26 cellular contexts compared by ENCODE assay signal in genomic region chr20:63532449-63532971, GRCh38. TPM values are rescaled to one million over a fixed set of nuclear protein-coding genes. Genes with fewer than 3 reads are reported as not detected.
A peak's percentile ranks its signal among the peaks of the same experiment; 100 is the strongest.
DNase-seq lines count a peak whose midpoint lies in the region; ATAC-seq, FAIRE-seq and TF ChIP-seq lines count a peak whose summit lies in the region.
"Had no signal": no experiment of that assay in that cellular context is flagged by ENCODE, and none has a peak within 500 bp of the region (broad histone marks: within the 10 kb centered on the region; RNA-seq: fewer than 3 reads in every experiment).

No MANE protein-coding gene starts in this region.

- in situ Hi-C loops in HepG2 (cut with HindIII; ENCODE audit: extremely low pct_ligation_motif_present, low pct_unique_long_range_greater_than_20kb), result no loop called here

- peaks cover 4% of the 10 kb centered on the region; the same call in 1 of the 2 replicates for H4K20me1 ChIP-seq in HepG2 (ENCODE audit: insufficient read depth, low read length)

- no peak for TF ChIP-seq POLR2A in HepG2 (IDR thresholded peaks at IDR 0.05; ENCODE audit: insufficient read depth in 1 of 2, low read depth in 2 of 2, low read length in 2 of 2)

- H3K27ac Mint-ChIP-seq in natural killer cell treated with Interleukin-12 subunit alpha and Interleukin-12 subunit beta and Interleukin-15 and Interleukin-18, amount 100 ng/mL, for 72 hours, result no peak overlapping the region
- H3K27ac Mint-ChIP-seq in natural killer cell (no peak overlapping the region), activated B cell treated with CpG ODN at 0.5 μM for 24 hours (no peak overlapping the region)
- H3K27ac Mint-ChIP-seq: activated CD4-positive, alpha-beta T cell treated with anti-CD3 and anti-CD28 coated beads, Interleukin-2, amount 10 ng/mL, durations not matched to agents 24 days and 14 days; activated T-helper 17 cell treated with anti-CD3 and anti-CD28 coated beads, Interleukin-2, amount 50 U/mL, for 72 hours; HFFc6 had no signal

- CTCF ChIA-PET in activated B cell treated with CpG ODN at 0.5 μM for 24 hours (lab: Charles Lee), result no interaction called here
- CTCF ChIA-PET in HepG2 (lab: Yijun Ruan, JAX; ENCODE audit: low intra/inter-chr PET ratio, low total read pairs), result no interaction called here

- H3K9me3 ChIP-seq in HepG2 (ENCODE audit: low read length), result no peaks in the 10 kb centered on the region
- H3K9me3 ChIP-seq: prostate gland, testis had no signal

- H3K4me2 ChIP-seq in HepG2 (ENCODE audit: low read depth, low read length), result no peak overlapping the region

- H2AFZ ChIP-seq in HepG2 (ENCODE audit: low read length), result no peak overlapping the region

- ATAC-seq in natural killer cell treated with Interleukin-12 subunit alpha and Interleukin-12 subunit beta and Interleukin-15 and Interleukin-18, amount 100 ng/mL, for 72 hours, result no peak
- no peak for ATAC-seq in natural killer cell
- no peak for ATAC-seq in activated B cell treated with CpG ODN at 0.5 μM for 24 hours (ENCODE audit: low read depth)
- no peak for ATAC-seq in HepG2
- no peak for ATAC-seq in GM21423 (IDR thresholded peaks at IDR 0.05; ENCODE audit: unreplicated experiment)
- ATAC-seq: activated T-helper 17 cell treated with anti-CD3 and anti-CD28 coated beads, Interleukin-2, amount 50 U/mL, for 72 hours; GM12878 had no signal

- H3K36me3 Mint-ChIP-seq in natural killer cell treated with Interleukin-12 subunit alpha and Interleukin-12 subunit beta and Interleukin-15 and Interleukin-18, amount 100 ng/mL, for 72 hours, result no peaks in the 10 kb centered on the region
- H3K36me3 Mint-ChIP-seq in natural killer cell (no peaks in the 10 kb centered on the region), activated B cell treated with CpG ODN at 0.5 μM for 24 hours (ENCODE audit: low read depth) (no peaks in the 10 kb centered on the region)
- H3K36me3 Mint-ChIP-seq: CD4-positive, alpha-beta memory T cell had no signal

- H3K4me3 ChIP-seq in HepG2 (replicated peaks in 1 of 3; ENCODE audit: insufficient read depth in 1 of 3, low read depth in 2 of 3, low read length in 3 of 3), result no peak overlapping the region
- H3K4me3 ChIP-seq: GM12878, prostate gland, testis had no signal

- H3K4me1 ChIP-seq in HepG2 (ENCODE audit: insufficient read depth, low read length), result peaks cover 33% of the 10 kb centered on the region

- TF ChIP-seq RAD21 in HepG2 (CRISPR knock-in tag; IDR thresholded peaks at IDR 0.05), result no peak

- TF ChIP-seq CTCF in natural killer cell (IDR thresholded peaks at IDR 0.05) (no peak), activated B cell treated with CpG ODN at 0.5 μM for 24 hours (IDR thresholded peaks at IDR 0.05) (no peak), HepG2 (CRISPR knock-in tag; IDR thresholded peaks at IDR 0.05) (no peak)

- H3K9ac ChIP-seq in HepG2 (ENCODE audit: insufficient read depth, low read depth, low read length), result no peak overlapping the region

- WGBS in HepG2 (ENCODE audit: low lambda C conversion rate), result 52% methylated on average over 24 of the region's 24 CpGs

- peaks cover 38 to 66% of the 10 kb centered on the region in 2 experiments for H3K27me3 ChIP-seq in HepG2 (ENCODE audit: control insufficient read depth in 1 of 2, insufficient read depth in 2 of 2, low read length in 2 of 2)
- H3K27me3 ChIP-seq: brain microvascular endothelial cell, testis had no signal

- peaks cover 0 to 10% of the 10 kb centered on the region in 2 donors for H3K4me1 Mint-ChIP-seq in natural killer cell treated with Interleukin-12 subunit alpha and Interleukin-12 subunit beta and Interleukin-15 and Interleukin-18, amount 100 ng/mL, for 72 hours (ENCODE audit: low read depth in 2 of 2)
- H3K4me1 Mint-ChIP-seq in natural killer cell (peaks cover 0 to 13% of the 10 kb centered on the region in 2 donors), activated B cell treated with CpG ODN at 0.5 μM for 24 hours (peaks cover 9% of the 10 kb centered on the region)
- H3K4me1 Mint-ChIP-seq: nephron had no signal

- peak; percentile 51 for DNase-seq in natural killer cell treated with Interleukin-12 subunit alpha and Interleukin-12 subunit beta and Interleukin-15 and Interleukin-18, amount 100 ng/mL, for 72 hours (ENCODE audit: low spot score)
- DNase-seq in natural killer cell, result no peak
- peak; percentile 12 for DNase-seq in activated B cell treated with CpG ODN at 0.5 μM for 24 hours
- no peak for DNase-seq in HepG2 (ENCODE audit: low spot score)
- DNase-seq in cerebellum (ENCODE audit: low spot score), result no peak
- no peak for DNase-seq in activated CD8-positive, alpha-beta memory T cell treated with anti-CD3 and anti-CD28 coated beads, Interleukin-2, amount 50 U/mL, for 48 hours
- no peak for DNase-seq in HuH-7.5 (ENCODE audit: low spot score)
- DNase-seq: activated CD4-positive, alpha-beta T cell treated with anti-CD3 and anti-CD28 coated beads, Interleukin-2, amount 10 ng/mL, durations not matched to agents 24 days and 14 days; brain microvascular endothelial cell; cortex of kidney; HFFc6; Karpas-422; MV-4-11; NCI-H1694; NCI-H526 treated with DMSO at 0.1 percent for 48 hours; small intestine; stimulated activated naive CD4-positive, alpha-beta T cell; testis had no signal

- BruUV-seq in HepG2 (replicated peaks; lab: Mats Ljungman, UMichigan), result no TSS peak

- TF ChIP-seq EP300 in HepG2 (IDR thresholded peaks at IDR 0.05; ENCODE audit: low read depth in 2 of 2, low read length in 2 of 2) (no peak), HepG2 (CRISPR knock-in tag; IDR thresholded peaks at IDR 0.05; ENCODE audit: borderline replicate concordance) (no peak)

- FAIRE-seq in HepG2 (lab: Jason Lieb, UNC), result no peak
- FAIRE-seq: endometrium, small intestine had no signal

- no peak overlapping the region for H3K27ac ChIP-seq in HepG2 (ENCODE audit: extremely low read length, insufficient read depth, low read length)
- H3K27ac ChIP-seq: brain microvascular endothelial cell, prostate gland, testis had no signal

- POLR2A ChIA-PET in activated B cell treated with CpG ODN at 0.5 μM for 24 hours (lab: Charles Lee), result interaction anchor here (0.9 to 10.6 kb wide), 2 partner anchors 10 to 103 kb away, joined by 3 to 179 read pairs; partner anchors contain the start of gene PPDPF
- POLR2A ChIA-PET in HepG2 (lab: Yijun Ruan, JAX), result no interaction called here

- no peaks in the 10 kb centered on the region for H3K79me2 ChIP-seq in HepG2 (ENCODE audit: insufficient read depth, low read length)

- peaks cover 0 to 4% of the 10 kb centered on the region in 2 donors for H3K27me3 Mint-ChIP-seq in natural killer cell treated with Interleukin-12 subunit alpha and Interleukin-12 subunit beta and Interleukin-15 and Interleukin-18, amount 100 ng/mL, for 72 hours
- H3K27me3 Mint-ChIP-seq in natural killer cell (ENCODE audit: low read depth in 2 of 2), result peaks cover 0 to 4% of the 10 kb centered on the region in 2 donors
- no peaks in the 10 kb centered on the region for H3K27me3 Mint-ChIP-seq in activated B cell treated with CpG ODN at 0.5 μM for 24 hours
- H3K27me3 Mint-ChIP-seq: activated CD4-positive, alpha-beta T cell treated with anti-CD3 and anti-CD28 coated beads, Interleukin-2, amount 10 ng/mL, durations not matched to agents 24 days and 14 days had no signal

- no peaks in the 10 kb centered on the region for H3K9me3 Mint-ChIP-seq in natural killer cell treated with Interleukin-12 subunit alpha and Interleukin-12 subunit beta and Interleukin-15 and Interleukin-18, amount 100 ng/mL, for 72 hours
- H3K9me3 Mint-ChIP-seq in natural killer cell, result no peaks in the 10 kb centered on the region
- H3K9me3 Mint-ChIP-seq in activated B cell treated with CpG ODN at 0.5 μM for 24 hours, result no peaks in the 10 kb centered on the region
- H3K9me3 Mint-ChIP-seq: activated CD4-positive, alpha-beta T cell treated with anti-CD3 and anti-CD28 coated beads, Interleukin-2, amount 10 ng/mL, durations not matched to agents 24 days and 14 days; activated T-helper 17 cell treated with anti-CD3 and anti-CD28 coated beads, Interleukin-2, amount 50 U/mL, for 72 hours; CD4-positive, alpha-beta memory T cell; HFFc6; nephron had no signal

- H3K4me3 Mint-ChIP-seq in natural killer cell treated with Interleukin-12 subunit alpha and Interleukin-12 subunit beta and Interleukin-15 and Interleukin-18, amount 100 ng/mL, for 72 hours, result no peak overlapping the region
- H3K4me3 Mint-ChIP-seq in natural killer cell (no peak overlapping the region), activated B cell treated with CpG ODN at 0.5 μM for 24 hours (no peak overlapping the region)
- H3K4me3 Mint-ChIP-seq: activated CD4-positive, alpha-beta T cell treated with anti-CD3 and anti-CD28 coated beads, Interleukin-2, amount 10 ng/mL, durations not matched to agents 24 days and 14 days; activated T-helper 17 cell treated with anti-CD3 and anti-CD28 coated beads, Interleukin-2, amount 50 U/mL, for 72 hours; HFFc6; nephron had no signal

- intact Hi-C loops in natural killer cell (cut with micrococcal nuclease) (no loop called here), activated B cell treated with CpG ODN at 0.5 μM for 24 hours (cut with micrococcal nuclease) (no loop called here), HepG2 (cut with micrococcal nuclease; ENCODE audit: unreplicated experiment) (loop anchor here (10.0 kb wide), 1 partner anchor 122 kb away; the partner anchor contains the start of genes RTEL1 and STMN3)

- no peaks in the 10 kb centered on the region for H3K36me3 ChIP-seq in HepG2 (replicated peaks in 1 of 2; ENCODE audit: control insufficient read depth in 1 of 2, insufficient read depth in 2 of 2, low read length in 2 of 2)
- H3K36me3 ChIP-seq: brain microvascular endothelial cell, prostate gland had no signal

RNA-seq across cellular contexts. Expression of gene PTK6, which starts 4.7 kb away (rescaled TPM):
- total RNA-seq in natural killer cell treated with Interleukin-12 subunit alpha and Interleukin-12 subunit beta and Interleukin-15 and Interleukin-18, amount 100 ng/mL, for 72 hours, result under 1 TPM in 1 of 2 donors, not detected in 1; 0.19 TPM
- total RNA-seq in natural killer cell (under 1 TPM in 2 of 3 donors, not detected in 1; 0.16 to 0.48 TPM), activated B cell treated with CpG ODN at 0.5 μM for 24 hours (0.49 and 0.69 TPM in 2 replicates), HepG2 (2016; rRNA removed; fragmentation: Illumina TruSeq; extraction: Trizol) (not detected in 2 replicates), cerebellum (not detected)
- not detected in 2 replicates for total RNA-seq in HepG2 (2016; cell fraction: cytosol; rRNA removed; fragmentation: Illumina TruSeq; extraction: Trizol; ENCODE audit: low read depth)
- total RNA-seq in HepG2 (2016; cell fraction: insoluble cytoplasmic fraction; rRNA removed; fragmentation: Illumina TruSeq; extraction: Trizol), result not detected in 2 replicates
- total RNA-seq in HepG2 (2016; cell fraction: membrane; rRNA removed; fragmentation: Illumina TruSeq; extraction: Trizol), result not detected in 2 replicates
- total RNA-seq in HepG2 (2016; cell fraction: nucleus; rRNA removed; fragmentation: Illumina TruSeq; extraction: Trizol), result not detected in 2 replicates
- 0.07 and 0.08 TPM in 2 replicates for polyA plus RNA-seq in HepG2 (2011; rRNA removed)
- polyA plus RNA-seq in HepG2 (2011; cell fraction: cytosol; rRNA removed), result 0.05 and 0.08 TPM in 2 replicates
- polyA plus RNA-seq in HepG2 (2011; cell fraction: nucleus; rRNA removed), result 0.27 and 0.42 TPM in 2 replicates
- 0.09 and 0.11 TPM in 2 replicates for polyA plus RNA-seq in HepG2 (2012)
- not detected in 2 replicates for polyA plus RNA-seq in HepG2 (2016; cell fraction: cytosol; fragmentation: Illumina TruSeq; extraction: Trizol; ENCODE audit: low read depth)
- polyA plus RNA-seq in HepG2 (2016; cell fraction: insoluble cytoplasmic fraction; fragmentation: Illumina TruSeq; extraction: Trizol; ENCODE audit: low read depth), result not detected in 2 replicates
- not detected in 2 replicates for polyA plus RNA-seq in HepG2 (2016; cell fraction: membrane; fragmentation: Illumina TruSeq; extraction: Trizol; ENCODE audit: low read depth)
- polyA plus RNA-seq in HepG2 (2016; cell fraction: nucleus; fragmentation: Illumina TruSeq; extraction: Trizol; ENCODE audit: insufficient read depth, low read depth), result not detected in 2 replicates
- 0.18 and 9.4 TPM in 2 replicates for polyA minus RNA-seq in HepG2 (2011; rRNA and poly(A)+ RNA removed; ENCODE audit: low replicate concordance)
- not detected in 2 replicates for polyA minus RNA-seq in HepG2 (2011; cell fraction: cytosol; rRNA and poly(A)+ RNA removed)
- polyA minus RNA-seq in HepG2 (2011; cell fraction: nucleus; rRNA and poly(A)+ RNA removed), result 0.12 and 0.13 TPM in 2 replicates
- total RNA-seq: CD4-positive, alpha-beta memory T cell; glomerular endothelial cell had no signal

RNA-seq across cellular contexts. Expression of gene PPDPF, which starts 11.9 kb away (rescaled TPM):
- 10 to 100 TPM; 66.4 to 96.9 TPM for total RNA-seq in natural killer cell treated with Interleukin-12 subunit alpha and Interleukin-12 subunit beta and Interleukin-15 and Interleukin-18, amount 100 ng/mL, for 72 hours
- total RNA-seq in natural killer cell (100 to 1,000 TPM in 2 of 3 donors, 10 to 100 TPM in 1; 95.5 to 197 (median 159) TPM), activated B cell treated with CpG ODN at 0.5 μM for 24 hours (170 and 172 TPM in 2 replicates), HepG2 (2016; rRNA removed; fragmentation: Illumina TruSeq; extraction: Trizol) (6.0 and 7.0 TPM in 2 replicates), cerebellum (48.6 TPM)
- 21.9 and 23.8 TPM in 2 replicates for total RNA-seq in HepG2 (2016; cell fraction: cytosol; rRNA removed; fragmentation: Illumina TruSeq; extraction: Trizol; ENCODE audit: low read depth)
- 4.3 and 5.4 TPM in 2 replicates for total RNA-seq in HepG2 (2016; cell fraction: insoluble cytoplasmic fraction; rRNA removed; fragmentation: Illumina TruSeq; extraction: Trizol)
- 16.4 and 22.5 TPM in 2 replicates for total RNA-seq in HepG2 (2016; cell fraction: membrane; rRNA removed; fragmentation: Illumina TruSeq; extraction: Trizol)
- 5.4 and 6.2 TPM in 2 replicates for total RNA-seq in HepG2 (2016; cell fraction: nucleus; rRNA removed; fragmentation: Illumina TruSeq; extraction: Trizol)
- polyA plus RNA-seq in HepG2 (2011; rRNA removed), result 1.8 and 2.2 TPM in 2 replicates
- polyA plus RNA-seq in HepG2 (2011; cell fraction: cytosol; rRNA removed), result 2.4 and 6.2 TPM in 2 replicates
- 6.3 and 9.5 TPM in 2 replicates for polyA plus RNA-seq in HepG2 (2011; cell fraction: nucleus; rRNA removed)
- 12.0 and 18.6 TPM in 2 replicates for polyA plus RNA-seq in HepG2 (2012)
- 606 and 718 TPM in 2 replicates for polyA plus RNA-seq in HepG2 (2016; cell fraction: cytosol; fragmentation: Illumina TruSeq; extraction: Trizol; ENCODE audit: low read depth)
- polyA plus RNA-seq in HepG2 (2016; cell fraction: insoluble cytoplasmic fraction; fragmentation: Illumina TruSeq; extraction: Trizol; ENCODE audit: low read depth), result 42.4 and 57.7 TPM in 2 replicates
- polyA plus RNA-seq in HepG2 (2016; cell fraction: membrane; fragmentation: Illumina TruSeq; extraction: Trizol; ENCODE audit: low read depth), result 288 and 295 TPM in 2 replicates
- polyA plus RNA-seq in HepG2 (2016; cell fraction: nucleus; fragmentation: Illumina TruSeq; extraction: Trizol; ENCODE audit: insufficient read depth, low read depth), result 40.1 and 40.2 TPM in 2 replicates
- polyA minus RNA-seq in HepG2 (2011; rRNA and poly(A)+ RNA removed; ENCODE audit: low replicate concordance), result 8.4 and 13.9 TPM in 2 replicates
- 15.8 and 39.4 TPM in 2 replicates for polyA minus RNA-seq in HepG2 (2011; cell fraction: cytosol; rRNA and poly(A)+ RNA removed)
- 4.5 and 4.8 TPM in 2 replicates for polyA minus RNA-seq in HepG2 (2011; cell fraction: nucleus; rRNA and poly(A)+ RNA removed)

RNA-seq across cellular contexts. Expression of gene SRMS, which starts 15.0 kb away (rescaled TPM):
- not detected for total RNA-seq in natural killer cell treated with Interleukin-12 subunit alpha and Interleukin-12 subunit beta and Interleukin-15 and Interleukin-18, amount 100 ng/mL, for 72 hours
- total RNA-seq in natural killer cell (under 1 TPM in 2 of 3 donors, not detected in 1; 0.16 to 0.23 TPM), activated B cell treated with CpG ODN at 0.5 μM for 24 hours (0.16 TPM in 1 of 2 replicates, not detected in the other), HepG2 (2016; rRNA removed; fragmentation: Illumina TruSeq; extraction: Trizol) (not detected in 2 replicates), cerebellum (not detected)
- total RNA-seq in HepG2 (2016; cell fraction: cytosol; rRNA removed; fragmentation: Illumina TruSeq; extraction: Trizol; ENCODE audit: low read depth), result not detected in 2 replicates
- not detected in 2 replicates for total RNA-seq in HepG2 (2016; cell fraction: insoluble cytoplasmic fraction; rRNA removed; fragmentation: Illumina TruSeq; extraction: Trizol)
- total RNA-seq in HepG2 (2016; cell fraction: membrane; rRNA removed; fragmentation: Illumina TruSeq; extraction: Trizol), result not detected in 2 replicates
- not detected in 2 replicates for total RNA-seq in HepG2 (2016; cell fraction: nucleus; rRNA removed; fragmentation: Illumina TruSeq; extraction: Trizol)
- 0.09 TPM in 1 of 2 replicates, not detected in the other for polyA plus RNA-seq in HepG2 (2011; rRNA removed)
- not detected in 2 replicates for polyA plus RNA-seq in HepG2 (2011; cell fraction: cytosol; rRNA removed)
- polyA plus RNA-seq in HepG2 (2011; cell fraction: nucleus; rRNA removed), result 0.10 and 0.37 TPM in 2 replicates
- polyA plus RNA-seq in HepG2 (2012), result 0.17 TPM in 1 of 2 replicates, not detected in the other
- polyA plus RNA-seq in HepG2 (2016; cell fraction: cytosol; fragmentation: Illumina TruSeq; extraction: Trizol; ENCODE audit: low read depth), result not detected in 2 replicates
- polyA plus RNA-seq in HepG2 (2016; cell fraction: insoluble cytoplasmic fraction; fragmentation: Illumina TruSeq; extraction: Trizol; ENCODE audit: low read depth), result not detected in 2 replicates
- polyA plus RNA-seq in HepG2 (2016; cell fraction: membrane; fragmentation: Illumina TruSeq; extraction: Trizol; ENCODE audit: low read depth), result not detected in 2 replicates
- not detected in 2 replicates for polyA plus RNA-seq in HepG2 (2016; cell fraction: nucleus; fragmentation: Illumina TruSeq; extraction: Trizol; ENCODE audit: insufficient read depth, low read depth)
- polyA minus RNA-seq in HepG2 (2011; rRNA and poly(A)+ RNA removed; ENCODE audit: low replicate concordance), result 0.28 TPM in 1 of 2 replicates, not detected in the other
- polyA minus RNA-seq in HepG2 (2011; cell fraction: cytosol; rRNA and poly(A)+ RNA removed), result not detected in 2 replicates
- polyA minus RNA-seq in HepG2 (2011; cell fraction: nucleus; rRNA and poly(A)+ RNA removed), result not detected in 2 replicates
- total RNA-seq: activated CD4-positive, alpha-beta T cell treated with anti-CD3 and anti-CD28 coated beads, Interleukin-2, amount 10 ng/mL, durations not matched to agents 24 days and 14 days; activated T-helper 17 cell treated with anti-CD3 and anti-CD28 coated beads, Interleukin-2, amount 50 U/mL, for 72 hours; CD4-positive, alpha-beta memory T cell; glomerular endothelial cell; GM12878; HFFc6 had no signal
- polyA plus RNA-seq: CD4-positive, alpha-beta memory T cell; GM12878; small intestine had no signal

RNA-seq across cellular contexts. Expression of gene FNDC11, which starts 21.4 kb away (rescaled TPM):
- total RNA-seq in natural killer cell treated with Interleukin-12 subunit alpha and Interleukin-12 subunit beta and Interleukin-15 and Interleukin-18, amount 100 ng/mL, for 72 hours, result under 1 TPM; 0.31 to 0.39 TPM
- total RNA-seq in natural killer cell, result under 1 TPM; 0.19 to 0.75 (median 0.25) TPM
- total RNA-seq in activated B cell treated with CpG ODN at 0.5 μM for 24 hours, result 0.78 and 1.3 TPM in 2 replicates
- total RNA-seq in HepG2 (2016; rRNA removed; fragmentation: Illumina TruSeq; extraction: Trizol), result not detected in 2 replicates
- not detected in 2 replicates for total RNA-seq in HepG2 (2016; cell fraction: cytosol; rRNA removed; fragmentation: Illumina TruSeq; extraction: Trizol; ENCODE audit: low read depth)
- total RNA-seq in HepG2 (2016; cell fraction: insoluble cytoplasmic fraction; rRNA removed; fragmentation: Illumina TruSeq; extraction: Trizol), result not detected in 2 replicates
- not detected in 2 replicates for total RNA-seq in HepG2 (2016; cell fraction: membrane; rRNA removed; fragmentation: Illumina TruSeq; extraction: Trizol)
- total RNA-seq in HepG2 (2016; cell fraction: nucleus; rRNA removed; fragmentation: Illumina TruSeq; extraction: Trizol), result not detected in 2 replicates
- 0.07 and 0.13 TPM in 2 replicates for polyA plus RNA-seq in HepG2 (2011; rRNA removed)
- polyA plus RNA-seq in HepG2 (2011; cell fraction: cytosol; rRNA removed), result 0.19 and 0.23 TPM in 2 replicates
- polyA plus RNA-seq in HepG2 (2011; cell fraction: nucleus; rRNA removed), result 0.45 and 0.48 TPM in 2 replicates
- polyA plus RNA-seq in HepG2 (2012), result 0.05 TPM in 1 of 2 replicates, not detected in the other
- not detected in 2 replicates for polyA plus RNA-seq in HepG2 (2016; cell fraction: cytosol; fragmentation: Illumina TruSeq; extraction: Trizol; ENCODE audit: low read depth)
- not detected in 2 replicates for polyA plus RNA-seq in HepG2 (2016; cell fraction: insoluble cytoplasmic fraction; fragmentation: Illumina TruSeq; extraction: Trizol; ENCODE audit: low read depth)
- polyA plus RNA-seq in HepG2 (2016; cell fraction: membrane; fragmentation: Illumina TruSeq; extraction: Trizol; ENCODE audit: low read depth), result not detected in 2 replicates
- not detected in 2 replicates for polyA plus RNA-seq in HepG2 (2016; cell fraction: nucleus; fragmentation: Illumina TruSeq; extraction: Trizol; ENCODE audit: insufficient read depth, low read depth)
- polyA minus RNA-seq in HepG2 (2011; rRNA and poly(A)+ RNA removed; ENCODE audit: low replicate concordance), result 0.10 and 0.84 TPM in 2 replicates
- not detected in 2 replicates for polyA minus RNA-seq in HepG2 (2011; cell fraction: cytosol; rRNA and poly(A)+ RNA removed)
- polyA minus RNA-seq in HepG2 (2011; cell fraction: nucleus; rRNA and poly(A)+ RNA removed), result not detected in 2 replicates
- 0.73 TPM for total RNA-seq in cerebellum
- total RNA-seq: HFFc6 had no signal

RNA-seq across cellular contexts. Expression of gene EEF1A2, which starts 33.6 kb away (rescaled TPM):
- 1 to 10 TPM; 3.1 to 6.1 TPM for total RNA-seq in natural killer cell treated with Interleukin-12 subunit alpha and Interleukin-12 subunit beta and Interleukin-15 and Interleukin-18, amount 100 ng/mL, for 72 hours
- total RNA-seq in natural killer cell, result under 1 TPM; 0.14 to 0.86 (median 0.35) TPM
- total RNA-seq in activated B cell treated with CpG ODN at 0.5 μM for 24 hours, result 1.2 and 1.6 TPM in 2 replicates
- total RNA-seq in HepG2 (2016; rRNA removed; fragmentation: Illumina TruSeq; extraction: Trizol), result 0.36 and 0.44 TPM in 2 replicates
- 0.51 TPM in 1 of 2 replicates, not detected in the other for total RNA-seq in HepG2 (2016; cell fraction: cytosol; rRNA removed; fragmentation: Illumina TruSeq; extraction: Trizol; ENCODE audit: low read depth)
- 0.18 and 0.37 TPM in 2 replicates for total RNA-seq in HepG2 (2016; cell fraction: insoluble cytoplasmic fraction; rRNA removed; fragmentation: Illumina TruSeq; extraction: Trizol)
- 0.90 and 1.00 TPM in 2 replicates for total RNA-seq in HepG2 (2016; cell fraction: membrane; rRNA removed; fragmentation: Illumina TruSeq; extraction: Trizol)
- 0.22 and 0.47 TPM in 2 replicates for total RNA-seq in HepG2 (2016; cell fraction: nucleus; rRNA removed; fragmentation: Illumina TruSeq; extraction: Trizol)
- 0.87 and 1.8 TPM in 2 replicates for polyA plus RNA-seq in HepG2 (2011; rRNA removed)
- 1.6 and 1.7 TPM in 2 replicates for polyA plus RNA-seq in HepG2 (2011; cell fraction: cytosol; rRNA removed)
- 2.6 and 2.9 TPM in 2 replicates for polyA plus RNA-seq in HepG2 (2011; cell fraction: nucleus; rRNA removed)
- polyA plus RNA-seq in HepG2 (2012), result 1.0 and 4.0 TPM in 2 replicates
- polyA plus RNA-seq in HepG2 (2016; cell fraction: cytosol; fragmentation: Illumina TruSeq; extraction: Trizol; ENCODE audit: low read depth), result 0.58 and 0.81 TPM in 2 replicates
- polyA plus RNA-seq in HepG2 (2016; cell fraction: insoluble cytoplasmic fraction; fragmentation: Illumina TruSeq; extraction: Trizol; ENCODE audit: low read depth), result 0.54 and 1.5 TPM in 2 replicates
- polyA plus RNA-seq in HepG2 (2016; cell fraction: membrane; fragmentation: Illumina TruSeq; extraction: Trizol; ENCODE audit: low read depth), result 0.81 and 1.1 TPM in 2 replicates
- polyA plus RNA-seq in HepG2 (2016; cell fraction: nucleus; fragmentation: Illumina TruSeq; extraction: Trizol; ENCODE audit: insufficient read depth, low read depth), result 1.2 and 1.5 TPM in 2 replicates
- polyA minus RNA-seq in HepG2 (2011; rRNA and poly(A)+ RNA removed; ENCODE audit: low replicate concordance), result 1.4 and 21.5 TPM in 2 replicates
- 1.1 and 3.3 TPM in 2 replicates for polyA minus RNA-seq in HepG2 (2011; cell fraction: cytosol; rRNA and poly(A)+ RNA removed)
- polyA minus RNA-seq in HepG2 (2011; cell fraction: nucleus; rRNA and poly(A)+ RNA removed), result 0.75 and 1.0 TPM in 2 replicates
- 78.4 TPM for total RNA-seq in cerebellum
- polyA plus RNA-seq: CD4-positive, alpha-beta memory T cell; GM12878 had no signal

Comparison
In these comparisons a context has a peak if more than half of its experiments do, and no peak if none do; other contexts are left out.
1. DNase-seq: peak in natural killer cell treated with Interleukin-12 subunit alpha and Interleukin-12 subunit beta and Interleukin-15 and Interleukin-18, amount 100 ng/mL, for 72 hours (single experiment) and activated B cell treated with CpG ODN at 0.5 μM for 24 hours (single experiment); none in natural killer cell (single experiment), HepG2 (single experiment), cerebellum (single experiment), activated CD8-positive, alpha-beta memory T cell treated with anti-CD3 and anti-CD28 coated beads, Interleukin-2, amount 50 U/mL, for 48 hours (single experiment) and HuH-7.5 (single experiment).